In genomic region chr15:46315540-46315939, GRCh38 we compare ENCODE assay signal across 18 cellular contexts.
A peak's percentile ranks its signal among the peaks of the same experiment; 100 is the strongest.
DNase-seq lines count a peak whose midpoint lies in the region; TF ChIP-seq lines count a peak whose summit lies in the region.
"Had no signal": no experiment of that assay in that cellular context is flagged by ENCODE, and none has a peak within 500 bp of the region (broad histone marks: within the 10 kb centered on the region; RNA-seq: fewer than 3 reads in every experiment).

No MANE protein-coding gene starts in this region.

- no peaks in the 10 kb centered on the region for H3K36me3 Mint-ChIP-seq in activated CD4-positive, alpha-beta T cell treated with anti-CD3 and anti-CD28 coated beads, Interleukin-2, amount 10 ng/mL, durations not matched to agents 24 days and 14 days (ENCODE audit: low read depth)
- H3K36me3 Mint-ChIP-seq: CD8-positive, alpha-beta T cell; IgD-negative memory B cell had no signal

- peak; percentile 34 for DNase-seq in NCI-H524 treated with DMSO at 0.1 percent for 48 hours (lab: John Stamatoyannopoulos, UW)
- DNase-seq in NCI-H524 (lab: John Stamatoyannopoulos, UW): no peak
- peak; percentile 71 for DNase-seq in NCI-H1694 treated with DMSO at 0.1 percent for 48 hours (lab: John Stamatoyannopoulos, UW)
- DNase-seq in NCI-H2171 treated with DMSO at 0.1 percent for 48 hours (lab: John Stamatoyannopoulos, UW): peak; percentile 99
- DNase-seq in activated CD4-positive, alpha-beta T cell treated with anti-CD3 and anti-CD28 coated beads, Interleukin-2, amount 10 ng/mL, durations not matched to agents 24 days and 14 days: no peak
- no peak for DNase-seq in activated CD4-positive, CD25-positive, alpha-beta regulatory T cell treated with anti-CD3 and anti-CD28 coated beads, Interleukin-2, amount 50 U/mL, for 72 hours
- no peak for DNase-seq in GM20000 (ENCODE audit: low spot score)
- DNase-seq: Calu3; CD8-positive, alpha-beta T cell; DMS79 treated with DMSO at 0.1 percent for 48 hours; GF-D8; GOT3; H7; HFFc6 had no signal

- no peaks in the 10 kb centered on the region for H3K9me3 ChIP-seq in neural cell (ENCODE audit: low read length)
- H3K9me3 ChIP-seq: BLaER1 treated with 17β-estradiol and CSF1 and Interleukin-3, amounts not matched to agents 10 nM and 100 nM had no signal

- TF ChIP-seq CTCF in neural cell (IDR thresholded peaks at IDR 0.05; ENCODE audit: poor library complexity, severe bottlenecking): no peak
- no peak for TF ChIP-seq CTCF in GM20000 (IDR thresholded peaks at IDR 0.05; ENCODE audit: extremely low read depth, missing control alignments)

- peak overlapping the region; percentile 21 for H3K4me3 ChIP-seq in neural cell (ENCODE audit: low read length)
- H3K4me3 ChIP-seq: BLaER1 treated with 17β-estradiol and CSF1 and Interleukin-3, amounts not matched to agents 10 nM and 100 nM had no signal

- no peak overlapping the region for H2AFZ ChIP-seq in neural cell (ENCODE audit: low read depth, low read length)

- H4K20me1 ChIP-seq in neural cell (ENCODE audit: insufficient read depth): no peaks in the 10 kb centered on the region
- H4K20me1 ChIP-seq: BLaER1 treated with 17β-estradiol and CSF1 and Interleukin-3, amounts not matched to agents 10 nM and 100 nM had no signal

- no peaks in the 10 kb centered on the region for H3K4me1 Mint-ChIP-seq in activated CD4-positive, alpha-beta T cell treated with anti-CD3 and anti-CD28 coated beads, Interleukin-2, amount 10 ng/mL, durations not matched to agents 24 days and 14 days
- H3K4me1 Mint-ChIP-seq: B cell, IgD-negative memory B cell had no signal

- H3K36me3 ChIP-seq in neural cell (ENCODE audit: insufficient read depth, low read length): no peaks in the 10 kb centered on the region
- H3K36me3 ChIP-seq: BLaER1 treated with 17β-estradiol and CSF1 and Interleukin-3, amounts not matched to agents 10 nM and 100 nM had no signal

- H3K27ac Mint-ChIP-seq in activated CD4-positive, alpha-beta T cell treated with anti-CD3 and anti-CD28 coated beads, Interleukin-2, amount 10 ng/mL, durations not matched to agents 24 days and 14 days: no peak overlapping the region
- H3K27ac Mint-ChIP-seq: B cell; CD8-positive, alpha-beta T cell; HFFc6; IgD-negative memory B cell had no signal

- H3K79me2 ChIP-seq in neural cell (replicated peaks; ENCODE audit: insufficient read depth, low read length): no peaks in the 10 kb centered on the region

- TF ChIP-seq EP300 in neural cell (conservative IDR thresholded peaks at IDR 0.05; ENCODE audit: poor library complexity, severe bottlenecking): peak; percentile 93

- H3K4me2 ChIP-seq in neural cell (ENCODE audit: low read length): no peak overlapping the region
- H3K4me2 ChIP-seq: BLaER1 treated with 17β-estradiol and CSF1 and Interleukin-3, amounts not matched to agents 10 nM and 100 nM had no signal

- H3K9me3 Mint-ChIP-seq in activated CD4-positive, alpha-beta T cell treated with anti-CD3 and anti-CD28 coated beads, Interleukin-2, amount 10 ng/mL, durations not matched to agents 24 days and 14 days: no peaks in the 10 kb centered on the region
- H3K9me3 Mint-ChIP-seq: CD8-positive, alpha-beta T cell; HFFc6; IgD-negative memory B cell had no signal

- peak overlapping the region; percentile 1 for H3K9ac ChIP-seq in neural cell (ENCODE audit: low read length)
- H3K9ac ChIP-seq: BLaER1 treated with 17β-estradiol and CSF1 and Interleukin-3, amounts not matched to agents 10 nM and 100 nM had no signal

- peak; percentile 47 for TF ChIP-seq RAD21 in neural cell (conservative IDR thresholded peaks at IDR 0.05)

- H3K27me3 Mint-ChIP-seq in activated CD4-positive, alpha-beta T cell treated with anti-CD3 and anti-CD28 coated beads, Interleukin-2, amount 10 ng/mL, durations not matched to agents 24 days and 14 days: no peaks in the 10 kb centered on the region
- H3K27me3 Mint-ChIP-seq: B cell, IgD-negative memory B cell had no signal

- peak overlapping the region; percentile 69 for H3K27ac ChIP-seq in neural cell (ENCODE audit: low read length)
- H3K27ac ChIP-seq: BLaER1 treated with 17β-estradiol and CSF1 and Interleukin-3, amounts not matched to agents 10 nM and 100 nM had no signal

- no peak overlapping the region for H3K4me3 Mint-ChIP-seq in activated CD4-positive, alpha-beta T cell treated with anti-CD3 and anti-CD28 coated beads, Interleukin-2, amount 10 ng/mL, durations not matched to agents 24 days and 14 days
- H3K4me3 Mint-ChIP-seq: B cell; CD8-positive, alpha-beta T cell; HFFc6; IgD-negative memory B cell had no signal

- intact Hi-C loops in activated CD4-positive, alpha-beta T cell treated with anti-CD3 and anti-CD28 coated beads, Interleukin-2, amount 10 ng/mL, durations not matched to agents 24 days and 14 days (cut with micrococcal nuclease): no loop called here

- H3F3A ChIP-seq in neural cell (ENCODE audit: insufficient read depth, low read length, poor library complexity, severe bottlenecking): no peaks in the 10 kb centered on the region

- H3K27me3 ChIP-seq in neural cell (ENCODE audit: insufficient read depth, low read depth, low read length): no peaks in the 10 kb centered on the region
- H3K27me3 ChIP-seq: BLaER1 treated with 17β-estradiol and CSF1 and Interleukin-3, amounts not matched to agents 10 nM and 100 nM had no signal

- no peaks in the 10 kb centered on the region for H3K9me2 ChIP-seq in neural cell (ENCODE audit: insufficient read depth, low read length)

TF ChIP-seq in neural cell, 6 proteins besides CTCF, POLR2A, EP300 and RAD21:
- TF ChIP-seq SMC3 (conservative IDR thresholded peaks at IDR 0.05; ENCODE audit: poor library complexity) (peak; percentile 53), MXI1 (conservative IDR thresholded peaks at IDR 0.05; ENCODE audit: poor library complexity, severe bottlenecking) (peak; percentile 22), POLR2AphosphoS5 (IDR thresholded peaks at IDR 0.05) (peak; percentile 71), TAF1 (IDR thresholded peaks at IDR 0.05; ENCODE audit: low read depth) (no peak), EZH2 (IDR thresholded peaks at IDR 0.05; ENCODE audit: borderline replicate concordance, insufficient read depth, low read length, poor library complexity, severe bottlenecking) (no peak), REST (IDR thresholded peaks at IDR 0.05; ENCODE audit: borderline replicate concordance) (no peak)

Comparison
In these comparisons a context has a peak if more than half of its experiments do, and no peak if none do; other contexts are left out.
1. DNase-seq: peak in NCI-H524 treated with DMSO at 0.1 percent for 48 hours (single experiment), NCI-H1694 treated with DMSO at 0.1 percent for 48 hours (single experiment) and NCI-H2171 treated with DMSO at 0.1 percent for 48 hours (single experiment); none in NCI-H524 (0 of 2), activated CD4-positive, alpha-beta T cell treated with anti-CD3 and anti-CD28 coated beads, Interleukin-2, amount 10 ng/mL, durations not matched to agents 24 days and 14 days (single experiment), activated CD4-positive, CD25-positive, alpha-beta regulatory T cell treated with anti-CD3 and anti-CD28 coated beads, Interleukin-2, amount 50 U/mL, for 72 hours (single experiment) and GM20000 (single experiment).